In genomic region chr10:104025524-104025923, GRCh38 we compare ENCODE assay signal across 22 cellular contexts. TPM values are rescaled to one million over a fixed set of nuclear protein-coding genes. Genes with fewer than 3 reads are reported as not detected.
DNase-seq lines count a peak whose midpoint lies in the region; ATAC-seq and TF ChIP-seq lines count a peak whose summit lies in the region.
"Had no signal": no experiment of that assay in that cellular context is flagged by ENCODE, and none has a peak within 500 bp of the region (broad histone marks: within the 10 kb centered on the region; RNA-seq: fewer than 3 reads in every experiment).

No MANE protein-coding gene starts in this region.

- H3K27me3 Mint-ChIP-seq in Caco-2 (ENCODE audit: insufficient read depth, unreplicated experiment), result no peaks in the 10 kb centered on the region
- H3K27me3 Mint-ChIP-seq: CD4-positive, alpha-beta memory T cell had no signal

- H3K4me1 ChIP-seq in breast epithelium, result no peaks in the 10 kb centered on the region
- no peaks in the 10 kb centered on the region for H3K4me1 ChIP-seq in mammary epithelial cell (ENCODE audit: insufficient read depth, low read length)
- no peaks in the 10 kb centered on the region for H3K4me1 ChIP-seq in Caco-2
- H3K4me1 ChIP-seq in Peyer's patch, result no peaks in the 10 kb centered on the region

- TF ChIP-seq POLR2A in breast epithelium (IDR thresholded peaks at IDR 0.05), result no peak
- TF ChIP-seq POLR2A in Peyer's patch (IDR thresholded peaks at IDR 0.05), result no peak

- no peak for ATAC-seq in GM21825 (IDR thresholded peaks at IDR 0.05; ENCODE audit: unreplicated experiment)
- ATAC-seq: A549, GM12878, GM23338 had no signal

- H3K36me3 ChIP-seq in breast epithelium (peaks cover 13% of the 10 kb centered on the region), mammary epithelial cell (ENCODE audit: insufficient read depth, low read length) (peaks cover 51% of the 10 kb centered on the region), Caco-2 (ENCODE audit: control insufficient read depth, insufficient read depth, low read length) (peaks cover 3% of the 10 kb centered on the region; the same call in 1 of the 2 replicates), Peyer's patch (peaks cover 0 to 70% (median 0%) of the 10 kb centered on the region in 3 donors)

- POLR2A ChIA-PET in Caco-2 (lab: Charles Lee), result no interaction called here

- H3K9ac ChIP-seq in mammary epithelial cell (ENCODE audit: insufficient read depth, low read length), result no peak overlapping the region
- H3K9ac ChIP-seq: BLaER1 had no signal

- H3K27me3 ChIP-seq in breast epithelium (no peaks in the 10 kb centered on the region), mammary epithelial cell (ENCODE audit: insufficient read depth, low read length) (no peaks in the 10 kb centered on the region), Caco-2 (replicated peaks; ENCODE audit: control insufficient read depth, insufficient read depth, low read length) (no peaks in the 10 kb centered on the region), Peyer's patch (no peaks in the 10 kb centered on the region)
- H3K27me3 ChIP-seq: BLaER1 had no signal

- H3K9me3 ChIP-seq in breast epithelium, result no peaks in the 10 kb centered on the region
- H3K9me3 ChIP-seq in mammary epithelial cell (replicated peaks; ENCODE audit: insufficient read depth, low read length), result no peaks in the 10 kb centered on the region
- no peaks in the 10 kb centered on the region for H3K9me3 ChIP-seq in Caco-2
- H3K9me3 ChIP-seq in Peyer's patch, result no peaks in the 10 kb centered on the region
- H3K9me3 ChIP-seq: A549, BLaER1 had no signal

- 17% methylated on average over 5 of the region's 5 CpGs for WGBS in mammary epithelial cell (ENCODE audit: low coverage, missing lambda C conversion rate)

- no peak overlapping the region for H3K4me3 Mint-ChIP-seq in Caco-2 (ENCODE audit: unreplicated experiment)
- H3K4me3 Mint-ChIP-seq: CD14-positive monocyte; CD4-positive, alpha-beta memory T cell; GM23338 had no signal

- intact Hi-C loops in breast epithelium (cut with DNase I; ENCODE audit: low total_unique reads) (no loop called here), mammary epithelial cell (cut with micrococcal nuclease) (loop anchor here (10.0 kb wide), 1 partner anchor 179 kb away; no protein-coding TSS in a partner anchor), Caco-2 (cut with micrococcal nuclease; ENCODE audit: unreplicated experiment) (loop anchor here (10.0 kb wide), 1 partner anchor 311 kb away; no protein-coding TSS in a partner anchor)

- H3K9me3 Mint-ChIP-seq in Caco-2 (ENCODE audit: unreplicated experiment), result no peaks in the 10 kb centered on the region
- H3K9me3 Mint-ChIP-seq: CD14-positive monocyte; CD4-positive, alpha-beta memory T cell; GM23338 had no signal

- CTCF ChIA-PET in mammary epithelial cell (lab: Charles Lee; ENCODE audit: low non-redundant PET) (interaction anchor here (0.7 kb wide), 1 partner anchor 103 kb away, joined by 7 read pairs; no protein-coding TSS in a partner anchor), Caco-2 (lab: Charles Lee) (interaction anchor here (0.8 kb wide), 1 partner anchor 96 kb away, joined by 4 read pairs; the partner anchor contains the start of gene SFR1)

- H3K27ac Mint-ChIP-seq in Caco-2 (ENCODE audit: unreplicated experiment), result no peak overlapping the region
- H3K27ac Mint-ChIP-seq: GM23338 had no signal

- no peak overlapping the region for H3K4me2 ChIP-seq in mammary epithelial cell (ENCODE audit: insufficient read depth, low read depth, low read length)
- H3K4me2 ChIP-seq: A549, BLaER1, GM23338 had no signal

- BruUV-seq in mammary epithelial cell (replicated peaks; lab: Mats Ljungman, UMichigan) (no TSS peak), Caco-2 (replicated peaks; lab: Mats Ljungman, UMichigan) (no TSS peak)

- H3K36me3 Mint-ChIP-seq in Caco-2 (ENCODE audit: insufficient read depth, unreplicated experiment), result peaks cover 28% of the 10 kb centered on the region

- H3K27ac ChIP-seq in breast epithelium (peak overlapping the region; percentile 54 to 57), mammary epithelial cell (ENCODE audit: insufficient read depth, low read depth, low read length) (no peak overlapping the region), Peyer's patch (no peak overlapping the region)
- H3K27ac ChIP-seq: 22Rv1, A549, BLaER1, HL-60 had no signal

- H3K4me3 ChIP-seq in breast epithelium (no peak overlapping the region), mammary epithelial cell (replicated peaks in 1 of 3; ENCODE audit: insufficient read depth in 1 of 3, low read depth in 2 of 3, low read length in 3 of 3) (no peak overlapping the region), fibroblast of pulmonary artery (replicated peaks; ENCODE audit: low read depth, low read length) (no peak overlapping the region), Caco-2 (ENCODE audit: low read depth, low read length) (no peak overlapping the region), Peyer's patch (no peak overlapping the region)
- H3K4me3 ChIP-seq: A549, BLaER1, GM12878, GM23338 had no signal

- no peaks in the 10 kb centered on the region for H3K4me1 Mint-ChIP-seq in Caco-2 (ENCODE audit: low read depth, unreplicated experiment)
- H3K4me1 Mint-ChIP-seq: CD14-positive monocyte had no signal

- DNase-seq in breast epithelium (ENCODE audit: low spot score in 2 of 2) (no peak), mammary epithelial cell (no peak), fibroblast of pulmonary artery (ENCODE audit: low read depth) (peak; percentile 31), pons (ENCODE audit: low spot score) (peak; percentile 14), Caco-2 (no peak), Peyer's patch (no peak)
- DNase-seq: AML-193; Calu3; CD4-positive, alpha-beta memory T cell; DMS 273 treated with DMSO at 0.1 percent for 48 hours; DMS53; DND-41; EL; HCEC 1CT had no signal

- H4K20me1 ChIP-seq in mammary epithelial cell (ENCODE audit: insufficient read depth, low read length), result no peaks in the 10 kb centered on the region
- H4K20me1 ChIP-seq: BLaER1 had no signal

- no peak overlapping the region for H2AFZ ChIP-seq in mammary epithelial cell (ENCODE audit: low read depth, low read length)
- H2AFZ ChIP-seq: GM23338 had no signal

- no peak for TF ChIP-seq CTCF in breast epithelium (IDR thresholded peaks at IDR 0.05)
- no peak for TF ChIP-seq CTCF in mammary epithelial cell (conservative IDR thresholded peaks at IDR 0.05 in 1 of 2, IDR thresholded peaks at IDR 0.05 in 1 of 2; ENCODE audit: extremely low read depth in 1 of 2, insufficient read depth in 1 of 2, low read depth in 1 of 2, low read length in 2 of 2)
- TF ChIP-seq CTCF in fibroblast of pulmonary artery (IDR thresholded peaks at IDR 0.05; ENCODE audit: low read length, missing control alignments), result no peak
- no peak for TF ChIP-seq CTCF in Caco-2 (IDR thresholded peaks at IDR 0.05; ENCODE audit: insufficient read depth in 1 of 2, low read depth in 1 of 2, low read length in 1 of 2, severe bottlenecking in 1 of 2, unreplicated experiment in 1 of 2)
- no peak for TF ChIP-seq CTCF in Peyer's patch (IDR thresholded peaks at IDR 0.05)

- H3K79me2 ChIP-seq in mammary epithelial cell (ENCODE audit: insufficient read depth, low read length), result peaks cover 3% of the 10 kb centered on the region

- in situ Hi-C loops in mammary epithelial cell (cut with MboI; ENCODE audit: low sequenced_read_pairs in 2 of 2), result no loop called here

- dilution Hi-C loops in mammary epithelial cell (cut with HindIII; ENCODE audit: low sequenced_read_pairs), result no loop called here

RNA-seq across cellular contexts. Expression of gene SLK, which starts 58.6 kb away (rescaled TPM):
- total RNA-seq in breast epithelium (10 to 100 TPM; 63.2 to 94.4 (median 76.4) TPM), mammary epithelial cell (10 to 100 TPM; 79.5 to 85.0 TPM), Caco-2 (2022) (35.6 and 39.5 TPM in 2 replicates), Peyer's patch (10 to 100 TPM; 38.5 to 55.4 (median 52.6) TPM)
- 16.3 TPM for polyA plus RNA-seq in mammary epithelial cell
- 37.4 TPM for polyA minus RNA-seq in mammary epithelial cell

Comparison
In these comparisons a context has a peak if more than half of its experiments do, and no peak if none do; other contexts are left out.
1. H3K27ac ChIP-seq: peak in breast epithelium (2 of 2); none in mammary epithelial cell (single experiment) and Peyer's patch (0 of 4).
2. DNase-seq: peak in fibroblast of pulmonary artery (single experiment) and pons (single experiment); none in breast epithelium (0 of 2), mammary epithelial cell (single experiment), Caco-2 (0 of 2) and Peyer's patch (0 of 3).